ENCODE assay signal across 1 cellular context in the genomic region with DNA sequence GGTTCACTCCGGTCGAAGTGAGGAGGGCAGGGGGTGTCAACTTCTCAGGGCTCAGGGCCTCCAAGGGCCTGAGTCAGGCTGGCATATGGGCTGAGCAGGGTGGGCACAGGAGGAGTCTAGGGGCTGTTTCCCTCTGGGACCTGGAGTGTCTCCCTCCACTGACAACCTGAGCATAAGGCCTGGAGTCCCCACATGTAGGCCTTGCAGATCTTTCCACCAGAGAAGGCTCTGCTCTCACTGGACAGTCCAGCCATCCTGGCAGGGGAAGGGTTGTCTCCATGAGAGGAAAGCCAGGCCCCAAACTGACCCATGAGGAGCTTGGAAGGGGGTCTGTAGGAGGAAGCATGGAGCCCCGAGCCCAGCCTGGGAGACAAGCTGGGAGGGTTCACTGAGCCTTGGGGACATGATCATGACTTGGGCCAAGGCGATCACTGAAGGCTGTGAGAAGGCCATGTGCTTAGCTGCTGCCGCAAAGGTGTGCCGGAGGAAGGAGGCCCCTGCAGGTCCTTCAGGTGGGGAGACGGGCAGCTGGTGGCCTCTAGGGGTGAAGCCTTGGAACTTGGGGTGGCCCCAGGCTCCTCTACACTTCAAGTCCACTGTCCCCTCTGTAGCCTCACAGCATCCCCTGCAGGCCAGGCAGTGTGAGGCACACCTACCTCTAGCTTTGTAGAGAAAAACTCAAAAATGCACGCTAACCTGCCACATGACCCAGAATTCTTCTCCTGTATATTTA.
TF ChIP-seq lines count a peak whose summit lies in the region.

No MANE protein-coding gene starts in this region.

TF ChIP-seq in HCT116, 20 proteins besides CTCF, POLR2A, EP300 and RAD21:
- TF ChIP-seq EGR1 (IDR thresholded peaks at IDR 0.05; ENCODE audit: low read depth) (no peak), POLR2AphosphoS5 (IDR thresholded peaks at IDR 0.05; ENCODE audit: low read depth, low read length) (no peak), SIN3A (IDR thresholded peaks at IDR 0.05; ENCODE audit: low read depth) (no peak)
- TF ChIP-seq, protein P1, sequence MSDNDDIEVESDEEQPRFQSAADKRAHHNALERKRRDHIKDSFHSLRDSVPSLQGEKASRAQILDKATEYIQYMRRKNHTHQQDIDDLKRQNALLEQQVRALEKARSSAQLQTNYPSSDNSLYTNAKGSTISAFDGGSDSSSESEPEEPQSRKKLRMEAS (IDR thresholded peaks at IDR 0.05): no peak
